29 cellular contexts compared by ENCODE assay signal in the genomic region with DNA sequence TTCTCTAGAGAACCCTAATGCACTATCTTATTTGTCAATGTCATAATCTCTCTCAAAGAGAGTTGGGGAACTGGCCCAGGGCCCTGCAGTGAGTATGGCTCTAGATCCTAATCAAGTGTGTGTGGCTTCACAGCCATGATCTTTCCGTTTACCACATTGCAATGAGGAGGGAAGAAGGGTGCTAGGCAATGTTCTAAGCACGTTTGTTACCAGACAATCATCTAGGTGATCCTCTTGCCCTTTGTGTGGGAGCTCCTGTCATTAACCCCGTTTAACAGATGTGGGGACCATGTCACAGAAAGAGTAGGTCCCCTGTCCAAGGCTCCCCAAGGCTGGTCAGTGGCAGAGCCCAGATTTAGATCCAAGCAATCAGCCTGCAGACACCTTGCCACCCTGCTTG.
"Had no signal": no experiment of that assay in that cellular context is flagged by ENCODE, and none has a peak within 500 bp of the region (broad histone marks: within the 10 kb centered on the region; RNA-seq: fewer than 3 reads in every experiment).

No MANE protein-coding gene starts in this region.

- H3K4me3 ChIP-seq: coronary artery, esophagus squamous epithelium, mucosa of descending colon, neural progenitor cell, pancreas, sigmoid colon, stomach, testis, tibial artery, upper lobe of left lung had no signal

- H3K27ac ChIP-seq: coronary artery, esophagus squamous epithelium, neural progenitor cell, pancreas, sigmoid colon, stomach, testis, tibial artery, upper lobe of left lung had no signal

- H3K36me3 ChIP-seq: esophagus squamous epithelium, neural progenitor cell, pancreas, sigmoid colon, stomach, tibial artery, upper lobe of left lung had no signal

- H3K4me2 ChIP-seq: neural progenitor cell had no signal

- H3K4me1 ChIP-seq: neural progenitor cell, pancreas, stomach had no signal

- FAIRE-seq: endometrium, pancreas, urothelium cell line had no signal

- H3K9ac ChIP-seq: neural progenitor cell had no signal

- H3K9me3 ChIP-seq: esophagus squamous epithelium, mucosa of descending colon, pancreas, sigmoid colon, stomach, testis, tibial artery, upper lobe of left lung had no signal

- H2AFZ ChIP-seq: neural progenitor cell had no signal

- ATAC-seq: left colon; mucosa of descending colon; natural killer cell treated with Interleukin-12 subunit alpha and Interleukin-12 subunit beta and Interleukin-15 and Interleukin-18, amount 100 ng/mL, for 72 hours; pancreas; stimulated activated effector memory CD8-positive, alpha-beta T cell treated with anti-CD3 and anti-CD28 coated beads, Interleukin-12 subunit alpha, Interleukin-12 subunit beta, amount 100 ng/mL, for 72 hours had no signal

- H3K27me3 ChIP-seq: neural progenitor cell, pancreas, testis, upper lobe of left lung had no signal

- DNase-seq: dermis blood vessel endothelial cell; effector memory CD4-positive, alpha-beta T cell; erythroblast; esophagus squamous epithelium; foreskin melanocyte; glutamatergic neuron; hypothalamus; immature natural killer cell; kidney glomerular epithelial cell; left colon; mesenchymal stem cell; mucosa of descending colon; naive B cell; nucleus accumbens; pancreas; sigmoid colon; stimulated activated CD4-positive, alpha-beta T cell treated with anti-CD3 and anti-CD28 coated beads, Interleukin-2, amount 100 ng/mL, for 24 hours; stimulated activated CD4-positive, alpha-beta T cell treated with anti-CD3 and anti-CD28 coated beads, Interleukin-4, amount 100 ng/mL, for 24 hours; stimulated activated naive CD4-positive, alpha-beta T cell treated with Interleukin-2 at 50 U/mL for 16 hours; stomach; tibial artery had no signal
